Comparison of ENCODE assay signal across 1 cellular context in genomic region chr3:138112362-138112761, GRCh38.
TF ChIP-seq lines count a peak whose summit lies in the region.

No MANE protein-coding gene starts in this region.

TF ChIP-seq in HepG2, 621 proteins besides CTCF, POLR2A, EP300 and RAD21:
- no peak for TF ChIP-seq NCOA5 (CRISPR knock-in tag; IDR thresholded peaks at IDR 0.05)
- TF ChIP-seq ZNF572 (CRISPR knock-in tag; IDR thresholded peaks at IDR 0.05), result no peak
- no peak for TF ChIP-seq HDAC6 (IDR thresholded peaks at IDR 0.05; ENCODE audit: low read depth, low read length)
- TF ChIP-seq MAFK (conservative IDR thresholded peaks at IDR 0.05 in 1 of 2, IDR thresholded peaks at IDR 0.05 in 1 of 2; ENCODE audit: low read length in 2 of 2), result no peak
- no peak for TF ChIP-seq NFE2L1 (CRISPR knock-in tag; IDR thresholded peaks at IDR 0.05; ENCODE audit: borderline replicate concordance)
- no peak for TF ChIP-seq GZF1 (CRISPR knock-in tag; IDR thresholded peaks at IDR 0.05)
- no peak for TF ChIP-seq PLRG1 (conservative IDR thresholded peaks at IDR 0.05)
- no peak for TF ChIP-seq ZNF224 (CRISPR knock-in tag; IDR thresholded peaks at IDR 0.05)
- TF ChIP-seq MEIS1 (CRISPR knock-in tag; IDR thresholded peaks at IDR 0.05; ENCODE audit: borderline replicate concordance), result no peak
- TF ChIP-seq ISX (CRISPR knock-in tag; conservative IDR thresholded peaks at IDR 0.05), result no peak
- TF ChIP-seq ZNF253 (CRISPR knock-in tag; IDR thresholded peaks at IDR 0.05; ENCODE audit: borderline replicate concordance), result no peak
- TF ChIP-seq ZNF235 (CRISPR knock-in tag; IDR thresholded peaks at IDR 0.05; ENCODE audit: borderline replicate concordance), result no peak
- TF ChIP-seq MED13 (CRISPR knock-in tag; IDR thresholded peaks at IDR 0.05), result no peak
TF ChIP-seq in HepG2: peak in this region for 0.
